Comparison of ENCODE assay signal across 8 cellular contexts in genomic region chr2:238060096-238060541, GRCh38. TPM values are rescaled to one million over a fixed set of nuclear protein-coding genes. Genes with fewer than 3 reads are reported as not detected.
DNase-seq lines count a peak whose midpoint lies in the region; ATAC-seq and TF ChIP-seq lines count a peak whose summit lies in the region.

No MANE protein-coding gene starts in this region.

- H3K36me3 ChIP-seq in SJSA1 = peaks cover 15% of the 10 kb centered on the region
- H3K36me3 ChIP-seq in esophagus muscularis mucosa = peaks cover 0 to 9% (median 1%) of the 10 kb centered on the region in 4 donors

- WGBS in esophagus muscularis mucosa = 4% methylated on average over 14 of the region's 18 CpGs

- peak overlapping the region; percentile 68 for H3K4me3 ChIP-seq in SJSA1
- H3K4me3 ChIP-seq in esophagus muscularis mucosa = peak overlapping the region; percentile 64 to 93 (median 86)

- intact Hi-C loops in activated naive CD4-positive, alpha-beta T cell treated with anti-CD3 and anti-CD28 coated beads for 36 hours (cut with micrococcal nuclease) = loop anchor here (1.0 to 5.0 kb wide), 9 partner anchors 62 to 387 kb away; partner anchors contain the start of genes ILKAP and PER2
- intact Hi-C loops in esophagus muscularis mucosa (cut with DNase I) = loop anchor here (2.0 to 10.0 kb wide), 3 partner anchors 93 to 201 kb away; partner anchors contain the start of genes RAMP1 and UBE2F

- H3K27ac Mint-ChIP-seq in activated naive CD4-positive, alpha-beta T cell treated with anti-CD3 and anti-CD28 coated beads for 36 hours = peak overlapping the region; percentile 87
- H3K27ac Mint-ChIP-seq in progenitor cell of endocrine pancreas = peak overlapping the region; percentile 92

- no peaks in the 10 kb centered on the region for H3K9me3 ChIP-seq in SJSA1 (replicated peaks)
- no peaks in the 10 kb centered on the region for H3K9me3 ChIP-seq in esophagus muscularis mucosa

- H3K36me3 Mint-ChIP-seq in activated naive CD4-positive, alpha-beta T cell treated with anti-CD3 and anti-CD28 coated beads for 36 hours (ENCODE audit: low read depth) = peaks cover 15% of the 10 kb centered on the region
- peaks cover 2% of the 10 kb centered on the region for H3K36me3 Mint-ChIP-seq in progenitor cell of endocrine pancreas (ENCODE audit: insufficient read depth)

- H3K4me1 ChIP-seq in SJSA1 (replicated peaks) (peaks cover 16% of the 10 kb centered on the region), esophagus muscularis mucosa (peaks cover 10 to 27% (median 20%) of the 10 kb centered on the region in 4 donors)

- TF ChIP-seq CTCF in esophagus muscularis mucosa (IDR thresholded peaks at IDR 0.05) (no peak), progenitor cell of endocrine pancreas (IDR thresholded peaks at IDR 0.05; ENCODE audit: unreplicated experiment) (no peak)

- H3K4me1 Mint-ChIP-seq in activated naive CD4-positive, alpha-beta T cell treated with anti-CD3 and anti-CD28 coated beads for 36 hours (ENCODE audit: low read depth) = peaks cover 45% of the 10 kb centered on the region
- H3K4me1 Mint-ChIP-seq in progenitor cell of endocrine pancreas (ENCODE audit: low read depth) = peaks cover 36% of the 10 kb centered on the region

- H3K27ac ChIP-seq in SJSA1 (peak overlapping the region; percentile 67), esophagus muscularis mucosa (replicated peaks in 1 of 4) (peak overlapping the region; percentile 90 to 95 (median 92))

- no peak for DNase-seq in activated naive CD4-positive, alpha-beta T cell treated with anti-CD3 and anti-CD28 coated beads for 36 hours
- no peak for DNase-seq in activated naive CD4-positive, alpha-beta T cell treated with Interleukin-2 at 50 U/mL for 16 hours
- DNase-seq in SJSA1 (ENCODE audit: low read depth in 1 of 2, low spot score in 2 of 2) (no peak), esophagus muscularis mucosa (ENCODE audit: extremely low spot score) (no peak), progenitor cell of endocrine pancreas (ENCODE audit: low spot score, unreplicated experiment) (no peak), NCI-H2196 treated with DMSO at 0.1 percent for 48 hours (lab: John Stamatoyannopoulos, UW; ENCODE audit: unreplicated experiment) (no peak)

- H3K4me3 Mint-ChIP-seq in activated naive CD4-positive, alpha-beta T cell treated with anti-CD3 and anti-CD28 coated beads for 36 hours = peak overlapping the region; percentile 90
- H3K4me3 Mint-ChIP-seq in progenitor cell of endocrine pancreas (ENCODE audit: low read depth) = peak overlapping the region; percentile 82

- TF ChIP-seq EP300 in esophagus muscularis mucosa (IDR thresholded peaks at IDR 0.05) = no peak

- CTCF ChIA-PET in activated naive CD4-positive, alpha-beta T cell treated with anti-CD3 and anti-CD28 coated beads for 36 hours (lab: Charles Lee) = no interaction called here

- ATAC-seq in HG02884 (IDR thresholded peaks at IDR 0.05; ENCODE audit: unreplicated experiment) (no peak), GM19328 (IDR thresholded peaks at IDR 0.05; ENCODE audit: unreplicated experiment) (no peak)

- no peaks in the 10 kb centered on the region for H3K27me3 ChIP-seq in SJSA1 (replicated peaks)
- H3K27me3 ChIP-seq in esophagus muscularis mucosa = no peaks in the 10 kb centered on the region

- H3K9me3 Mint-ChIP-seq in activated naive CD4-positive, alpha-beta T cell treated with anti-CD3 and anti-CD28 coated beads for 36 hours = no peaks in the 10 kb centered on the region
- H3K9me3 Mint-ChIP-seq in progenitor cell of endocrine pancreas (ENCODE audit: low read depth) = peaks cover 2% of the 10 kb centered on the region

- peaks cover 3% of the 10 kb centered on the region for H3K27me3 Mint-ChIP-seq in activated naive CD4-positive, alpha-beta T cell treated with anti-CD3 and anti-CD28 coated beads for 36 hours (ENCODE audit: low read depth)
- peaks cover 3% of the 10 kb centered on the region for H3K27me3 Mint-ChIP-seq in progenitor cell of endocrine pancreas

- no peak for TF ChIP-seq POLR2A in esophagus muscularis mucosa (IDR thresholded peaks at IDR 0.05; ENCODE audit: low read depth)

RNA-seq across cellular contexts. Expression of gene SCLY, which starts 0.7 kb away (rescaled TPM):
- 10 to 100 TPM; 46.4 to 46.7 TPM for total RNA-seq in activated naive CD4-positive, alpha-beta T cell treated with anti-CD3 and anti-CD28 coated beads for 36 hours
- 24.8 and 38.1 TPM in 2 replicates for total RNA-seq in SJSA1 (2014; rRNA removed; shearing (Covaris generic))
- 10 to 100 TPM in 3 of 4 donors, 1 to 10 TPM in 1; 9.8 to 17.9 (median 13.9) TPM for total RNA-seq in esophagus muscularis mucosa
- 49.2 and 55.1 TPM in 2 replicates for total RNA-seq in progenitor cell of endocrine pancreas

RNA-seq across cellular contexts. Expression of gene ESPNL, which starts 40.0 kb away (rescaled TPM):
- total RNA-seq in activated naive CD4-positive, alpha-beta T cell treated with anti-CD3 and anti-CD28 coated beads for 36 hours = under 1 TPM; 0.05 to 0.15 TPM
- 3.5 and 6.9 TPM in 2 replicates for total RNA-seq in SJSA1 (2014; rRNA removed; shearing (Covaris generic))
- 1 to 10 TPM in 1 of 4 donors, under 1 TPM in 2, not detected in 1; 0.78 to 1.3 (median 0.83) TPM for total RNA-seq in esophagus muscularis mucosa
- 0.31 and 0.40 TPM in 2 replicates for total RNA-seq in progenitor cell of endocrine pancreas
